7 cellular contexts compared by ENCODE assay signal in the genomic region with DNA sequence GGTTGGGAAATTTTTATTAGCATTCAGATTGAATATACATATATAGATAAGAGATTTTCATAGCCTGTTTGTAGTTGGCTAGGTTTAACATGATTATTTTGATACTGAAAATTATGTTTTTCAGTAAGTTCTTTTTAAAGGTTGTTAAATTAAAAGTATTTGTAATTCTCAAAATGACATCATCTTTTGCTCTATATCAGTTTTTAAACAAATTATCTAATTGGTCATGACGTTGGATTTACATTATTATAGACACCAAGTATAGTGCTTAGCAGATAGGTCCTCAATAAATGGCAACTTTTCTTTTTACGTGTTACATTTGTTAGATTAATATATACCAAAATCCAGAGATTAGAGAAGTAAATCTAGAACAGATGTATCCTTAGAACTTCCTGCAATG.
"Had no signal": no experiment of that assay in that cellular context is flagged by ENCODE, and none has a peak within 500 bp of the region (broad histone marks: within the 10 kb centered on the region; RNA-seq: fewer than 3 reads in every experiment).

No MANE protein-coding gene starts in this region.

- H3K27me3 Mint-ChIP-seq: IgD-negative memory B cell had no signal

- H3K4me3 ChIP-seq: GM23248, HAP-1 had no signal

- H3K4me1 Mint-ChIP-seq: IgD-negative memory B cell had no signal

- DNase-seq: GM23248, GOT3, H7 had no signal

- ATAC-seq: HCT116 had no signal

- FAIRE-seq: HTR-8/SVneo had no signal

- H3K4me3 Mint-ChIP-seq: IgD-negative memory B cell had no signal

- H2AFZ ChIP-seq: GM23248 had no signal

- H3K9me3 Mint-ChIP-seq: IgD-negative memory B cell had no signal

- H3K36me3 Mint-ChIP-seq: IgD-negative memory B cell had no signal

- H3K9me3 ChIP-seq: HAP-1 had no signal

- H3K9ac ChIP-seq: GM23248 had no signal

- H3K27ac ChIP-seq: GM23248 had no signal

- H3K27ac Mint-ChIP-seq: IgD-negative memory B cell had no signal

- H3K36me3 ChIP-seq: HAP-1 had no signal
